Comparison of ENCODE assay signal across 17 cellular contexts in genomic region chr9:132288956-132289355, GRCh38.
A peak's percentile ranks its signal among the peaks of the same experiment; 100 is the strongest.
DNase-seq lines count a peak whose midpoint lies in the region; ATAC-seq and TF ChIP-seq lines count a peak whose summit lies in the region.
"Had no signal": no experiment of that assay in that cellular context is flagged by ENCODE, and none has a peak within 500 bp of the region (broad histone marks: within the 10 kb centered on the region; RNA-seq: fewer than 3 reads in every experiment).

No MANE protein-coding gene starts in this region.

- no peaks in the 10 kb centered on the region for H3K9me3 Mint-ChIP-seq in natural killer cell
- no peaks in the 10 kb centered on the region for H3K9me3 Mint-ChIP-seq in natural killer cell treated with Interleukin-12 subunit alpha and Interleukin-12 subunit beta and Interleukin-15 and Interleukin-18, amount 100 ng/mL, for 72 hours
- H3K9me3 Mint-ChIP-seq in activated T-helper 17 cell treated with anti-CD3 and anti-CD28 coated beads, Interleukin-2, amount 50 U/mL, for 72 hours: no peaks in the 10 kb centered on the region
- no peaks in the 10 kb centered on the region for H3K9me3 Mint-ChIP-seq in CD8-positive, alpha-beta T cell

- H3K4me3 ChIP-seq in CD8-positive, alpha-beta T cell (ENCODE audit: low read depth, low read length): no peak overlapping the region
- H3K4me3 ChIP-seq: lower lobe of right lung had no signal

- H3K27ac ChIP-seq in CD8-positive, alpha-beta T cell (ENCODE audit: low read depth, low read length): no peak overlapping the region
- H3K27ac ChIP-seq: lower lobe of right lung, WERI-Rb-1 had no signal

- ATAC-seq in natural killer cell (no peak), HG03342 (IDR thresholded peaks at IDR 0.05; ENCODE audit: unreplicated experiment) (no peak), HG03469 (IDR thresholded peaks at IDR 0.05; ENCODE audit: unreplicated experiment) (no peak)
- no peak for ATAC-seq in natural killer cell treated with Interleukin-12 subunit alpha and Interleukin-12 subunit beta and Interleukin-15 and Interleukin-18, amount 100 ng/mL, for 72 hours
- no peak for ATAC-seq in activated T-helper 17 cell treated with anti-CD3 and anti-CD28 coated beads, Interleukin-2, amount 50 U/mL, for 72 hours (replicated peaks)
- no peak for ATAC-seq in CD8-positive, alpha-beta T cell
- ATAC-seq: lower lobe of right lung had no signal

- H3K4me1 ChIP-seq in CD8-positive, alpha-beta T cell (ENCODE audit: insufficient read depth, low read length): no peaks in the 10 kb centered on the region

- no peaks in the 10 kb centered on the region for H3K9me3 ChIP-seq in CD8-positive, alpha-beta T cell (ENCODE audit: low read length)
- H3K9me3 ChIP-seq: lower lobe of right lung had no signal

- no peak for TF ChIP-seq CTCF in natural killer cell (IDR thresholded peaks at IDR 0.05)
- no peak for TF ChIP-seq CTCF in CD8-positive, alpha-beta T cell (IDR thresholded peaks at IDR 0.05)

- no peaks in the 10 kb centered on the region for H3K27me3 Mint-ChIP-seq in natural killer cell (ENCODE audit: low read depth in 2 of 2)
- H3K27me3 Mint-ChIP-seq in natural killer cell treated with Interleukin-12 subunit alpha and Interleukin-12 subunit beta and Interleukin-15 and Interleukin-18, amount 100 ng/mL, for 72 hours: no peaks in the 10 kb centered on the region
- no peaks in the 10 kb centered on the region for H3K27me3 Mint-ChIP-seq in activated T-helper 17 cell treated with anti-CD3 and anti-CD28 coated beads, Interleukin-2, amount 50 U/mL, for 72 hours
- no peaks in the 10 kb centered on the region for H3K27me3 Mint-ChIP-seq in CD8-positive, alpha-beta T cell (ENCODE audit: low read depth)
- H3K27me3 Mint-ChIP-seq: B cell had no signal

- POLR2A ChIA-PET in CD8-positive, alpha-beta T cell (lab: Charles Lee): interaction anchor here (1.0 kb wide), 1 partner anchor 66 kb away, joined by 3 read pairs; the partner anchor contains the start of gene SETX

- DNase-seq in natural killer cell (no peak), iris pigment epithelial cell (ENCODE audit: low read depth) (peak; percentile 37), epidermal melanocyte (ENCODE audit: insufficient read length, low spot score) (no peak)
- no peak for DNase-seq in natural killer cell treated with Interleukin-12 subunit alpha and Interleukin-12 subunit beta and Interleukin-15 and Interleukin-18, amount 100 ng/mL, for 72 hours (ENCODE audit: low spot score)
- DNase-seq in CD8-positive, alpha-beta T cell: no peak
- DNase-seq: KG1; lower lobe of right lung; NCI-H1436; NCI-H226; occipital lobe; stimulated activated CD4-positive, alpha-beta T cell treated with anti-CD3 and anti-CD28 coated beads, Interleukin-12 subunit alpha, Interleukin-12 subunit beta, amount 100 ng/mL, for 4 hours; substantia nigra; WERI-Rb-1 had no signal

- peak overlapping the region; percentile 17 to 23 for H3K27ac Mint-ChIP-seq in natural killer cell
- no peak overlapping the region for H3K27ac Mint-ChIP-seq in natural killer cell treated with Interleukin-12 subunit alpha and Interleukin-12 subunit beta and Interleukin-15 and Interleukin-18, amount 100 ng/mL, for 72 hours
- peak overlapping the region; percentile 47 for H3K27ac Mint-ChIP-seq in activated T-helper 17 cell treated with anti-CD3 and anti-CD28 coated beads, Interleukin-2, amount 50 U/mL, for 72 hours
- no peak overlapping the region for H3K27ac Mint-ChIP-seq in CD8-positive, alpha-beta T cell

- peaks cover 7 to 24% of the 10 kb centered on the region in 2 donors for H3K4me1 Mint-ChIP-seq in natural killer cell
- H3K4me1 Mint-ChIP-seq in natural killer cell treated with Interleukin-12 subunit alpha and Interleukin-12 subunit beta and Interleukin-15 and Interleukin-18, amount 100 ng/mL, for 72 hours (ENCODE audit: low read depth in 2 of 2): peaks cover 9 to 12% of the 10 kb centered on the region in 2 donors
- H3K4me1 Mint-ChIP-seq in activated T-helper 17 cell treated with anti-CD3 and anti-CD28 coated beads, Interleukin-2, amount 50 U/mL, for 72 hours: peaks cover 8% of the 10 kb centered on the region
- H3K4me1 Mint-ChIP-seq in CD8-positive, alpha-beta T cell (ENCODE audit: low read depth): peaks cover 13% of the 10 kb centered on the region

- intact Hi-C loops in natural killer cell (cut with micrococcal nuclease): no loop called here
- intact Hi-C loops in CD8-positive, alpha-beta T cell (cut with DNase I, micrococcal nuclease): no loop called here

- no peak overlapping the region for H3K4me3 Mint-ChIP-seq in natural killer cell
- no peak overlapping the region for H3K4me3 Mint-ChIP-seq in natural killer cell treated with Interleukin-12 subunit alpha and Interleukin-12 subunit beta and Interleukin-15 and Interleukin-18, amount 100 ng/mL, for 72 hours
- no peak overlapping the region for H3K4me3 Mint-ChIP-seq in activated T-helper 17 cell treated with anti-CD3 and anti-CD28 coated beads, Interleukin-2, amount 50 U/mL, for 72 hours
- H3K4me3 Mint-ChIP-seq in CD8-positive, alpha-beta T cell: no peak overlapping the region
- H3K4me3 Mint-ChIP-seq: B cell had no signal

- H3K27me3 ChIP-seq in CD8-positive, alpha-beta T cell (ENCODE audit: insufficient read depth, low read length): no peaks in the 10 kb centered on the region

- no peaks in the 10 kb centered on the region for H3K36me3 Mint-ChIP-seq in natural killer cell
- H3K36me3 Mint-ChIP-seq in natural killer cell treated with Interleukin-12 subunit alpha and Interleukin-12 subunit beta and Interleukin-15 and Interleukin-18, amount 100 ng/mL, for 72 hours: peaks cover 8% of the 10 kb centered on the region
- peaks cover 95% of the 10 kb centered on the region for H3K36me3 Mint-ChIP-seq in activated T-helper 17 cell treated with anti-CD3 and anti-CD28 coated beads, Interleukin-2, amount 50 U/mL, for 72 hours (ENCODE audit: low read depth)
- peaks cover 65% of the 10 kb centered on the region for H3K36me3 Mint-ChIP-seq in CD8-positive, alpha-beta T cell

- CTCF ChIA-PET in CD8-positive, alpha-beta T cell (lab: Charles Lee): interaction anchor here (0.6 kb wide), 1 partner anchor 973 kb away, joined by 3 read pairs; no protein-coding TSS in a partner anchor

- peaks cover 36% of the 10 kb centered on the region for H3K36me3 ChIP-seq in CD8-positive, alpha-beta T cell (ENCODE audit: insufficient read depth, low read length)

Comparison
In these comparisons a context has a peak if more than half of its experiments do, and no peak if none do; other contexts are left out.
1. H3K27ac Mint-ChIP-seq: peak in natural killer cell (2 of 2) and activated T-helper 17 cell treated with anti-CD3 and anti-CD28 coated beads, Interleukin-2, amount 50 U/mL, for 72 hours (single experiment); none in natural killer cell treated with Interleukin-12 subunit alpha and Interleukin-12 subunit beta and Interleukin-15 and Interleukin-18, amount 100 ng/mL, for 72 hours (0 of 2) and CD8-positive, alpha-beta T cell (single experiment).